ENCODE assay signal across 9 cellular contexts in genomic region chr22:50691521-50691920, GRCh38. TPM values are rescaled to one million over a fixed set of nuclear protein-coding genes. Genes with fewer than 3 reads are reported as not detected.
DNase-seq lines count a peak whose midpoint lies in the region; ATAC-seq, FAIRE-seq and TF ChIP-seq lines count a peak whose summit lies in the region.
"Had no signal": no experiment of that assay in that cellular context is flagged by ENCODE, and none has a peak within 500 bp of the region (broad histone marks: within the 10 kb centered on the region; RNA-seq: fewer than 3 reads in every experiment).

No MANE protein-coding gene starts in this region.

- no peaks in the 10 kb centered on the region for H3K36me3 Mint-ChIP-seq in CD4-positive, alpha-beta T cell (ENCODE audit: low read depth)

- H3K9me3 Mint-ChIP-seq in CD4-positive, alpha-beta T cell = peaks cover 6% of the 10 kb centered on the region

- POLR2A ChIA-PET in CD4-positive, alpha-beta T cell (lab: Charles Lee) = no interaction called here

- peak; percentile 43 for FAIRE-seq in endometrium (lab: Jason Lieb, UNC)

- H3K79me2 ChIP-seq in GM23248 (ENCODE audit: insufficient read depth) = no peaks in the 10 kb centered on the region
- no peaks in the 10 kb centered on the region for H3K79me2 ChIP-seq in smooth muscle cell (ENCODE audit: low read depth)

- 0 out of 2 replicates have a peak, but pooled peaks cover 7% of the 10 kb centered on the region for H3F3A ChIP-seq in GM23248 (ENCODE audit: insufficient read depth)
- peaks cover 6% of the 10 kb centered on the region for H3F3A ChIP-seq in smooth muscle cell (ENCODE audit: low read depth)

- H3K9me3 ChIP-seq in CD4-positive, alpha-beta T cell (ENCODE audit: control insufficient read depth, low read length) = no peaks in the 10 kb centered on the region
- H3K9me3 ChIP-seq in GM23248 (ENCODE audit: low read depth) (no peaks in the 10 kb centered on the region), smooth muscle cell (replicated peaks; ENCODE audit: low read depth) (no peaks in the 10 kb centered on the region)

- no peak overlapping the region for H2AFZ ChIP-seq in GM23248
- no peak overlapping the region for H2AFZ ChIP-seq in smooth muscle cell (ENCODE audit: low read depth)

- H3K9me2 ChIP-seq in GM23248 (ENCODE audit: insufficient read depth) = no peaks in the 10 kb centered on the region

- no peaks in the 10 kb centered on the region for H3K4me1 Mint-ChIP-seq in CD4-positive, alpha-beta T cell (ENCODE audit: low read depth)

- H3K9ac ChIP-seq in GM23248 (no peak overlapping the region), smooth muscle cell (ENCODE audit: low read depth) (no peak overlapping the region)

- H3K4me3 Mint-ChIP-seq in CD4-positive, alpha-beta T cell = no peak overlapping the region

- 3 to 5% methylated on average over 2 of the region's 2 CpGs for WGBS in GM23248 (ENCODE audit: low coverage in 1 of 2, low lambda C conversion rate in 2 of 2, missing lambda C conversion rate in 2 of 2), 2 experiments
- WGBS in smooth muscle cell (ENCODE audit: low lambda C conversion rate) = 12% methylated on average over 2 of the region's 2 CpGs

- peak in 3 of 10 experiments; percentile 14 to 33 (median 30) for DNase-seq in CD4-positive, alpha-beta T cell
- DNase-seq in GM23248 = peak; percentile 56
- peak; percentile 1 for DNase-seq in SHP77 treated with DMSO at 0.1 percent for 48 hours (lab: John Stamatoyannopoulos, UW)
- DNase-seq in smooth muscle cell (lab: John Stamatoyannopoulos, UW; ENCODE audit: unreplicated experiment) = no peak
- no peak for DNase-seq in iPS-NIHi11 (ENCODE audit: low spot score)
- DNase-seq in hypothalamus (lab: John Stamatoyannopoulos, UW) = no peak
- no peak for DNase-seq in globus pallidus (ENCODE audit: low spot score)

- CTCF ChIA-PET in CD4-positive, alpha-beta T cell (lab: Charles Lee) = interaction anchor here (1.1 kb wide), 1 partner anchor 18 kb away, joined by 3 read pairs; no protein-coding TSS in a partner anchor

- ATAC-seq in CD4-positive, alpha-beta T cell (ENCODE audit: poor library complexity) = no peak

- H3K4me2 ChIP-seq in GM23248 (ENCODE audit: unreplicated experiment) (no peak overlapping the region), smooth muscle cell (no peak overlapping the region)

- intact Hi-C loops in CD4-positive, alpha-beta T cell (cut with DNase I, micrococcal nuclease) = loop anchor here (1.0 to 5.0 kb wide), 2 partner anchors 69 to 71 kb away; no protein-coding TSS in a partner anchor

- in situ Hi-C loops in GM23248 (cut with MboI) = no loop called here

- H3K27me3 ChIP-seq in CD4-positive, alpha-beta T cell (ENCODE audit: control insufficient read depth, insufficient read depth, low read length) = peaks cover 7% of the 10 kb centered on the region
- H3K27me3 ChIP-seq in GM23248 (replicated peaks; ENCODE audit: insufficient read depth) = no peaks in the 10 kb centered on the region; the same call in 1 of the 2 replicates
- H3K27me3 ChIP-seq in smooth muscle cell (ENCODE audit: low read depth) = no peaks in the 10 kb centered on the region

- H3K36me3 ChIP-seq in GM23248 (ENCODE audit: low read depth) = no peaks in the 10 kb centered on the region
- no peaks in the 10 kb centered on the region for H3K36me3 ChIP-seq in smooth muscle cell (ENCODE audit: low read depth)

- no peak overlapping the region for H3K27ac Mint-ChIP-seq in CD4-positive, alpha-beta T cell

- H3K27ac ChIP-seq in CD4-positive, alpha-beta T cell (ENCODE audit: low read depth, low read length) = no peak overlapping the region
- no peak overlapping the region for H3K27ac ChIP-seq in GM23248
- no peak overlapping the region for H3K27ac ChIP-seq in smooth muscle cell (ENCODE audit: low read depth)

- peak; percentile 42 for TF ChIP-seq CTCF in CD4-positive, alpha-beta T cell (IDR thresholded peaks at IDR 0.05)
- TF ChIP-seq CTCF in smooth muscle cell (IDR thresholded peaks at IDR 0.05; ENCODE audit: borderline replicate concordance, insufficient read depth, poor library complexity, severe bottlenecking) = peak; percentile 52

- H3K4me3 ChIP-seq in GM23248 (no peak overlapping the region), smooth muscle cell (no peak overlapping the region)

- H3K4me1 ChIP-seq in GM23248 (ENCODE audit: insufficient read depth) = no peaks in the 10 kb centered on the region
- peaks cover 3% of the 10 kb centered on the region for H3K4me1 ChIP-seq in smooth muscle cell (ENCODE audit: low read depth)

- peaks cover 7% of the 10 kb centered on the region for H3K27me3 Mint-ChIP-seq in CD4-positive, alpha-beta T cell

- H4K20me1 ChIP-seq in GM23248 (ENCODE audit: insufficient read depth) (no peaks in the 10 kb centered on the region), smooth muscle cell (ENCODE audit: low read depth) (no peaks in the 10 kb centered on the region)

RNA-seq across cellular contexts. Expression of gene SHANK3, which starts 18.9 kb away (rescaled TPM):
- not detected for total RNA-seq in CD4-positive, alpha-beta T cell
- total RNA-seq in GM23248 (2014; rRNA removed; shearing (Covaris generic)) = 0.51 and 0.97 TPM in 2 replicates
- polyA plus RNA-seq in GM23248 (2016; fragmentation: Nextera tagmentation; extraction: Ambion mirVana) (0.08 and 0.10 TPM in 2 replicates), smooth muscle cell (1.6 and 1.9 TPM in 2 replicates)
- total RNA-seq in smooth muscle cell = 1.3 and 2.0 TPM in 2 replicates

RNA-seq across cellular contexts. Expression of gene ACR, which starts 46.5 kb away (rescaled TPM):
- not detected for total RNA-seq in CD4-positive, alpha-beta T cell
- total RNA-seq in GM23248 (2014; rRNA removed; shearing (Covaris generic)) = not detected in 2 replicates
- polyA plus RNA-seq in GM23248 (2016; fragmentation: Nextera tagmentation; extraction: Ambion mirVana) (not detected in 2 replicates), smooth muscle cell (not detected in 2 replicates)
- 0.27 and 1.9 TPM in 2 replicates for total RNA-seq in smooth muscle cell
- total RNA-seq: mononuclear cell had no signal

Comparison
In these comparisons a context has a peak if more than half of its experiments do, and no peak if none do; other contexts are left out.
1. DNase-seq: peak in GM23248 (single experiment) and SHP77 treated with DMSO at 0.1 percent for 48 hours (single experiment); none in smooth muscle cell (single experiment), iPS-NIHi11 (single experiment), hypothalamus (0 of 51) and globus pallidus (single experiment).